ENCODE assay signal across 1 cellular context in genomic region chr6:9315966-9316650, GRCh38.
TF ChIP-seq lines count a peak whose summit lies in the region.

No MANE protein-coding gene starts in this region.

TF ChIP-seq in K562, 482 proteins besides CTCF, POLR2A, EP300 and RAD21 (continued from another document):
- TF ChIP-seq CHD7 (IDR thresholded peaks at IDR 0.05; ENCODE audit: low read depth, low read length) (no peak), RBM17 (IDR thresholded peaks at IDR 0.05; ENCODE audit: borderline replicate concordance, low read depth, low read length) (no peak), ELF1 (tag; IDR thresholded peaks at IDR 0.05) (no peak), XRCC5 (IDR thresholded peaks at IDR 0.05; ENCODE audit: low read depth, low read length) (no peak), MAFG (tag; conservative IDR thresholded peaks at IDR 0.05) (0 out of 2 replicates have a peak, but pooled peaks have one; percentile 11), ZNF57 (CRISPR knock-in tag; IDR thresholded peaks at IDR 0.05) (no peak), ZNF316 (IDR thresholded peaks at IDR 0.05) (peak; percentile 43), TFE3 (CRISPR knock-in tag; IDR thresholded peaks at IDR 0.05) (no peak), BRD9 (IDR thresholded peaks at IDR 0.05; ENCODE audit: low read depth, partially characterized antibody) (no peak), ZNF124 (CRISPR knock-in tag; IDR thresholded peaks at IDR 0.05) (no peak), ESRRB (CRISPR knock-in tag; IDR thresholded peaks at IDR 0.05; ENCODE audit: borderline replicate concordance) (no peak), SIN3B (IDR thresholded peaks at IDR 0.05; ENCODE audit: low read depth) (no peak), HES1 (IDR thresholded peaks at IDR 0.05; ENCODE audit: low read depth) (no peak), MIER1 (IDR thresholded peaks at IDR 0.05; ENCODE audit: low read depth) (no peak)
- TF ChIP-seq, protein P1, sequence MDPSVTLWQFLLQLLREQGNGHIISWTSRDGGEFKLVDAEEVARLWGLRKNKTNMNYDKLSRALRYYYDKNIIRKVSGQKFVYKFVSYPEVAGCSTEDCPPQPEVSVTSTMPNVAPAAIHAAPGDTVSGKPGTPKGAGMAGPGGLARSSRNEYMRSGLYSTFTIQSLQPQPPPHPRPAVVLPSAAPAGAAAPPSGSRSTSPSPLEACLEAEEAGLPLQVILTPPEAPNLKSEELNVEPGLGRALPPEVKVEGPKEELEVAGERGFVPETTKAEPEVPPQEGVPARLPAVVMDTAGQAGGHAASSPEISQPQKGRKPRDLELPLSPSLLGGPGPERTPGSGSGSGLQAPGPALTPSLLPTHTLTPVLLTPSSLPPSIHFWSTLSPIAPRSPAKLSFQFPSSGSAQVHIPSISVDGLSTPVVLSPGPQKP (CRISPR knock-in tag; IDR thresholded peaks at IDR 0.05) = no peak
- TF ChIP-seq, protein P2, sequence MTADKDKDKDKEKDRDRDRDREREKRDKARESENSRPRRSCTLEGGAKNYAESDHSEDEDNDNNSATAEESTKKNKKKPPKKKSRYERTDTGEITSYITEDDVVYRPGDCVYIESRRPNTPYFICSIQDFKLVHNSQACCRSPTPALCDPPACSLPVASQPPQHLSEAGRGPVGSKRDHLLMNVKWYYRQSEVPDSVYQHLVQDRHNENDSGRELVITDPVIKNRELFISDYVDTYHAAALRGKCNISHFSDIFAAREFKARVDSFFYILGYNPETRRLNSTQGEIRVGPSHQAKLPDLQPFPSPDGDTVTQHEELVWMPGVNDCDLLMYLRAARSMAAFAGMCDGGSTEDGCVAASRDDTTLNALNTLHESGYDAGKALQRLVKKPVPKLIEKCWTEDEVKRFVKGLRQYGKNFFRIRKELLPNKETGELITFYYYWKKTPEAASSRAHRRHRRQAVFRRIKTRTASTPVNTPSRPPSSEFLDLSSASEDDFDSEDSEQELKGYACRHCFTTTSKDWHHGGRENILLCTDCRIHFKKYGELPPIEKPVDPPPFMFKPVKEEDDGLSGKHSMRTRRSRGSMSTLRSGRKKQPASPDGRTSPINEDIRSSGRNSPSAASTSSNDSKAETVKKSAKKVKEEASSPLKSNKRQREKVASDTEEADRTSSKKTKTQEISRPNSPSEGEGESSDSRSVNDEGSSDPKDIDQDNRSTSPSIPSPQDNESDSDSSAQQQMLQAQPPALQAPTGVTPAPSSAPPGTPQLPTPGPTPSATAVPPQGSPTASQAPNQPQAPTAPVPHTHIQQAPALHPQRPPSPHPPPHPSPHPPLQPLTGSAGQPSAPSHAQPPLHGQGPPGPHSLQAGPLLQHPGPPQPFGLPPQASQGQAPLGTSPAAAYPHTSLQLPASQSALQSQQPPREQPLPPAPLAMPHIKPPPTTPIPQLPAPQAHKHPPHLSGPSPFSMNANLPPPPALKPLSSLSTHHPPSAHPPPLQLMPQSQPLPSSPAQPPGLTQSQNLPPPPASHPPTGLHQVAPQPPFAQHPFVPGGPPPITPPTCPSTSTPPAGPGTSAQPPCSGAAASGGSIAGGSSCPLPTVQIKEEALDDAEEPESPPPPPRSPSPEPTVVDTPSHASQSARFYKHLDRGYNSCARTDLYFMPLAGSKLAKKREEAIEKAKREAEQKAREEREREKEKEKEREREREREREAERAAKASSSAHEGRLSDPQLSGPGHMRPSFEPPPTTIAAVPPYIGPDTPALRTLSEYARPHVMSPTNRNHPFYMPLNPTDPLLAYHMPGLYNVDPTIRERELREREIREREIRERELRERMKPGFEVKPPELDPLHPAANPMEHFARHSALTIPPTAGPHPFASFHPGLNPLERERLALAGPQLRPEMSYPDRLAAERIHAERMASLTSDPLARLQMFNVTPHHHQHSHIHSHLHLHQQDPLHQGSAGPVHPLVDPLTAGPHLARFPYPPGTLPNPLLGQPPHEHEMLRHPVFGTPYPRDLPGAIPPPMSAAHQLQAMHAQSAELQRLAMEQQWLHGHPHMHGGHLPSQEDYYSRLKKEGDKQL (CRISPR knock-in tag; IDR thresholded peaks at IDR 0.05; ENCODE audit: borderline replicate concordance) = no peak
- TF ChIP-seq, protein P3, sequence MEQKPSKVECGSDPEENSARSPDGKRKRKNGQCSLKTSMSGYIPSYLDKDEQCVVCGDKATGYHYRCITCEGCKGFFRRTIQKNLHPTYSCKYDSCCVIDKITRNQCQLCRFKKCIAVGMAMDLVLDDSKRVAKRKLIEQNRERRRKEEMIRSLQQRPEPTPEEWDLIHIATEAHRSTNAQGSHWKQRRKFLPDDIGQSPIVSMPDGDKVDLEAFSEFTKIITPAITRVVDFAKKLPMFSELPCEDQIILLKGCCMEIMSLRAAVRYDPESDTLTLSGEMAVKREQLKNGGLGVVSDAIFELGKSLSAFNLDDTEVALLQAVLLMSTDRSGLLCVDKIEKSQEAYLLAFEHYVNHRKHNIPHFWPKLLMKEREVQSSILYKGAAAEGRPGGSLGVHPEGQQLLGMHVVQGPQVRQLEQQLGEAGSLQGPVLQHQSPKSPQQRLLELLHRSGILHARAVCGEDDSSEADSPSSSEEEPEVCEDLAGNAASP (IDR thresholded peaks at IDR 0.05) = no peak
